Comparison of ENCODE assay signal across 9 cellular contexts in genomic region chr1:100131623-100132022, GRCh38. TPM values are rescaled to one million over a fixed set of nuclear protein-coding genes. Genes with fewer than 3 reads are reported as not detected.
DNase-seq lines count a peak whose midpoint lies in the region; ATAC-seq, FAIRE-seq and TF ChIP-seq lines count a peak whose summit lies in the region.
"Had no signal": no experiment of that assay in that cellular context is flagged by ENCODE, and none has a peak within 500 bp of the region (broad histone marks: within the 10 kb centered on the region; RNA-seq: fewer than 3 reads in every experiment).

No MANE protein-coding gene starts in this region.

- no peak overlapping the region for H3K27ac ChIP-seq in CD4-positive, alpha-beta memory T cell (ENCODE audit: low read depth, low read length)
- H3K27ac ChIP-seq in HUES48 (ENCODE audit: low read depth, low read length) (no peak overlapping the region), K562 (ENCODE audit: extremely low read depth, low read depth, low read length) (peak overlapping the region; percentile 79), ovary (no peak overlapping the region), substantia nigra (ENCODE audit: low read depth, low read length, poor library complexity, severe bottlenecking) (no peak overlapping the region)

- TF ChIP-seq CTCF in K562 (IDR thresholded peaks at IDR 0.05 in 2 of 3, conservative IDR thresholded peaks at IDR 0.05 in 1 of 3; ENCODE audit: insufficient read depth in 2 of 3, low read depth in 1 of 3, low read length in 3 of 3) (no peak), ovary (IDR thresholded peaks at IDR 0.05) (no peak), GM20000 (IDR thresholded peaks at IDR 0.05; ENCODE audit: extremely low read depth, missing control alignments) (no peak)

- no peak for TF ChIP-seq RAD21 in K562 (CRISPR knock-in tag; conservative IDR thresholded peaks at IDR 0.05 in 1 of 2, IDR thresholded peaks at IDR 0.05 in 1 of 2)

- intact Hi-C loops in CD4-positive, alpha-beta memory T cell (cut with micrococcal nuclease): loop anchor here (2.0 to 10.0 kb wide), 3 partner anchors 221 to 327 kb away; partner anchors contain the start of genes AGL and CDC14A
- intact Hi-C loops in K562 (cut with micrococcal nuclease): loop anchor here (2.0 to 10.0 kb wide), 6 partner anchors 116 to 763 kb away; partner anchors contain the start of genes CDC14A, DBT, EXTL2 and RTCA
- intact Hi-C loops in ovary (cut with DNase I): no loop called here

- H3K79me2 ChIP-seq in K562 (ENCODE audit: control insufficient read depth, insufficient read depth, low read length): peaks cover 91% of the 10 kb centered on the region

- TF ChIP-seq POLR2A in K562 (conservative IDR thresholded peaks at IDR 0.05): no peak
- TF ChIP-seq POLR2A in ovary (IDR thresholded peaks at IDR 0.05): no peak

- peaks cover 23 to 39% (median 31%) of the 10 kb centered on the region in 4 donors for H3K4me1 Mint-ChIP-seq in CD4-positive, alpha-beta memory T cell
- H3K4me1 Mint-ChIP-seq in naive B cell: peaks cover 27 to 38% (median 35%) of the 10 kb centered on the region in 3 donors

- BruUV-seq in K562 (replicated peaks; lab: Mats Ljungman, UMichigan): no TSS peak

- CTCF ChIA-PET in CD4-positive, alpha-beta memory T cell (lab: Charles Lee; ENCODE audit: partially characterized antibody): no interaction called here
- CTCF ChIA-PET in K562 (lab: Yijun Ruan, JAX; ENCODE audit: low intra/inter-chr PET ratio): no interaction called here

- no peaks in the 10 kb centered on the region for H3K27me3 ChIP-seq in CD4-positive, alpha-beta memory T cell (ENCODE audit: insufficient read depth, low read length)
- H3K27me3 ChIP-seq in HUES48 (ENCODE audit: control insufficient read depth, insufficient read depth, low read length) (no peaks in the 10 kb centered on the region), K562 (ENCODE audit: control insufficient read depth in 2 of 2, insufficient read depth in 2 of 2, low read length in 2 of 2) (no peaks in the 10 kb centered on the region), ovary (no peaks in the 10 kb centered on the region)

- H3K4me3 ChIP-seq in CD4-positive, alpha-beta memory T cell (ENCODE audit: low read length in 2 of 2): no peak overlapping the region
- H3K4me3 ChIP-seq in HUES48 (ENCODE audit: low read depth, low read length): peak overlapping the region; percentile 96
- peak overlapping the region; percentile 51 for H3K4me3 ChIP-seq in K562
- no peak overlapping the region for H3K4me3 ChIP-seq in ovary

- H3K27me3 Mint-ChIP-seq in CD4-positive, alpha-beta memory T cell: no peaks in the 10 kb centered on the region
- H3K27me3 Mint-ChIP-seq in naive B cell: no peaks in the 10 kb centered on the region

- WGBS in K562 (ENCODE audit: insufficient coverage, low coverage, missing lambda C conversion rate): 3% methylated on average over 8 of the region's 8 CpGs
- 77 to 81% (median 80%) methylated on average over 8 of the region's 8 CpGs for WGBS in ovary, 3 donors

- 0 out of 2 replicates have a peak, but pooled peaks cover 6% of the 10 kb centered on the region for H4K20me1 ChIP-seq in K562 (replicated peaks; ENCODE audit: control insufficient read depth, insufficient read depth, low read length)

- no peak for TF ChIP-seq EP300 in K562 (IDR thresholded peaks at IDR 0.05; ENCODE audit: low read length)
- TF ChIP-seq EP300 in ovary (IDR thresholded peaks at IDR 0.05): no peak

- FAIRE-seq in K562 (lab: Jason Lieb, UNC): no peak

- DNase-seq in CD4-positive, alpha-beta memory T cell: no peak
- peak in 1 of 4 experiments; percentile 14 for DNase-seq in K562 (ENCODE audit: extremely low read depth in 1 of 4, low spot score in 3 of 4)
- DNase-seq in naive B cell: no peak
- DNase-seq in ovary: no peak
- no peak for DNase-seq in substantia nigra (lab: John Stamatoyannopoulos, UW)
- DNase-seq in left lobe of liver (ENCODE audit: low spot score): no peak
- DNase-seq in GM20000 (ENCODE audit: low spot score): no peak
- DNase-seq: mucosa of descending colon had no signal

- ATAC-seq in K562 (no peak), naive B cell (ENCODE audit: low read depth in 2 of 2) (no peak), left lobe of liver (no peak)

- no peaks in the 10 kb centered on the region for H3K9me3 ChIP-seq in CD4-positive, alpha-beta memory T cell (ENCODE audit: control insufficient read depth in 1 of 2, low read length in 2 of 2)
- H3K9me3 ChIP-seq in HUES48 (ENCODE audit: control insufficient read depth, insufficient read depth, low read length): no peaks in the 10 kb centered on the region
- H3K9me3 ChIP-seq in K562 (replicated peaks; ENCODE audit: control insufficient read depth, insufficient read depth, low read depth, low read length): no peaks in the 10 kb centered on the region
- no peaks in the 10 kb centered on the region for H3K9me3 ChIP-seq in ovary
- H3K9me3 ChIP-seq: mucosa of descending colon had no signal

- H3K9me3 Mint-ChIP-seq in CD4-positive, alpha-beta memory T cell: no peaks in the 10 kb centered on the region
- no peaks in the 10 kb centered on the region for H3K9me3 Mint-ChIP-seq in naive B cell

- in situ Hi-C loops in K562 (cut with MboI): no loop called here

- H3K36me3 Mint-ChIP-seq in CD4-positive, alpha-beta memory T cell: peaks cover 0 to 18% of the 10 kb centered on the region in 2 donors
- no peaks in the 10 kb centered on the region for H3K36me3 Mint-ChIP-seq in naive B cell

- H3K9me1 ChIP-seq in K562 (ENCODE audit: control insufficient read depth, insufficient read depth, low read length): no peaks in the 10 kb centered on the region

- peaks cover 29% of the 10 kb centered on the region for H3K4me1 ChIP-seq in CD4-positive, alpha-beta memory T cell (ENCODE audit: insufficient read depth, low read length)
- H3K4me1 ChIP-seq in HUES48 (ENCODE audit: control insufficient read depth, insufficient read depth, low read length) (peaks cover 7% of the 10 kb centered on the region; the same call in 1 of the 2 replicates), K562 (replicated peaks in 1 of 2; ENCODE audit: control insufficient read depth in 2 of 2, insufficient read depth in 2 of 2, low read length in 2 of 2) (peaks cover 3 to 10% of the 10 kb centered on the region in 2 experiments; a peak in 2 of 5 replicates), ovary (ENCODE audit: insufficient read depth) (peaks cover 3% of the 10 kb centered on the region)

- POLR2A ChIA-PET in CD4-positive, alpha-beta memory T cell (lab: Charles Lee; ENCODE audit: partially characterized antibody): no interaction called here
- POLR2A ChIA-PET in K562 (lab: Yijun Ruan, JAX): interaction anchor here (1.4 kb wide), 1 partner anchor 12 kb away, joined by 4 read pairs; no protein-coding TSS in a partner anchor

- H3K4me3 Mint-ChIP-seq in CD4-positive, alpha-beta memory T cell: peak overlapping the region; percentile 96 to 99 (median 99)
- peak overlapping the region in 7 of 8 donors; percentile 96 to 100 (median 99) for H3K4me3 Mint-ChIP-seq in naive B cell

- peak overlapping the region; percentile 82; the same call in 1 of the 2 replicates for H2AFZ ChIP-seq in K562 (ENCODE audit: low read depth, low read length)

- H3K4me2 ChIP-seq in K562 (ENCODE audit: insufficient read depth, low read length): peak overlapping the region; percentile 77

- peak overlapping the region; percentile 92; the same call in 1 of the 2 replicates for H3K9ac ChIP-seq in HUES48 (ENCODE audit: low read depth, low read length)
- H3K9ac ChIP-seq in K562 (ENCODE audit: insufficient read depth in 1 of 2, low read depth in 2 of 2, low read length in 2 of 2): peak overlapping the region in 1 of 2 experiments; percentile 77; a peak in 3 of 4 replicates

- no peaks in the 10 kb centered on the region for H3K36me3 ChIP-seq in CD4-positive, alpha-beta memory T cell (ENCODE audit: insufficient read depth, low read length)
- H3K36me3 ChIP-seq in HUES48 (ENCODE audit: control insufficient read depth, insufficient read depth, low read length) (0 out of 2 replicates have a peak, but pooled peaks cover 7% of the 10 kb centered on the region), K562 (ENCODE audit: control insufficient read depth, insufficient read depth, low read length) (peaks cover 32% of the 10 kb centered on the region), ovary (no peaks in the 10 kb centered on the region)

- H3K27ac Mint-ChIP-seq in CD4-positive, alpha-beta memory T cell: peak overlapping the region in 2 of 7 donors; percentile 53 to 94
- no peak overlapping the region for H3K27ac Mint-ChIP-seq in naive B cell

RNA-seq across cellular contexts. Expression of gene SASS6, which starts 1.1 kb away (rescaled TPM):
- 1 to 10 TPM; 5.6 to 5.8 TPM for total RNA-seq in CD4-positive, alpha-beta memory T cell
- 1 to 10 TPM; 1.5 to 2.4 TPM for polyA plus RNA-seq in CD4-positive, alpha-beta memory T cell
- total RNA-seq in K562 (2011; cell fraction: chromatin; rRNA removed; ENCODE audit: low replicate concordance): 6.0 and 37.1 TPM in 2 replicates
- 3.0 and 4.3 TPM in 2 replicates for total RNA-seq in K562 (2011; cell fraction: nucleolus; rRNA removed)
- total RNA-seq in K562 (2011; cell fraction: nucleoplasm; rRNA removed): 8.9 and 14.3 TPM in 2 replicates
- total RNA-seq in K562 (2014; rRNA removed): 14.8 and 15.4 TPM in 2 replicates
- 34.1 and 38.3 TPM in 2 replicates for total RNA-seq in K562 (2014; rRNA removed; fragmentation: Illumina TruSeq; extraction: Trizol)
- 28.8 and 32.9 TPM in 2 replicates for total RNA-seq in K562 (2015; rRNA removed; fragmentation: Illumina TruSeq; extraction: Trizol)
- total RNA-seq in K562 (2021): 18.0 and 18.7 TPM in 2 replicates
- 8.4 and 11.6 TPM in 2 replicates for polyA plus RNA-seq in K562 (2011; rRNA removed)
- polyA plus RNA-seq in K562 (2011; cell fraction: cytosol; rRNA removed): 0.83 and 2.3 TPM in 2 replicates
- polyA plus RNA-seq in K562 (2011; cell fraction: nucleus; rRNA removed): 11.5 and 13.1 TPM in 2 replicates
- polyA plus RNA-seq in K562 (2012): 11.9 and 12.3 TPM in 2 replicates
- 22.4 and 29.2 TPM in 2 replicates for polyA plus RNA-seq in K562 (2014; fragmentation: Illumina TruSeq; extraction: Trizol)
- 10 to 100 TPM; 14.7 to 16.4 TPM for polyA plus RNA-seq in K562 (2014; fragmentation: Nextera tagmentation; extraction: Ambion mirVana)
- 14.9 and 18.5 TPM in 2 replicates for polyA plus RNA-seq in K562 (2014; rRNA removed)
- polyA minus RNA-seq in K562 (2011; rRNA and poly(A)+ RNA removed): 10.3 and 10.6 TPM in 2 replicates
- polyA minus RNA-seq in K562 (2011; cell fraction: cytosol; rRNA and poly(A)+ RNA removed): 3.1 and 3.6 TPM in 2 replicates
- polyA minus RNA-seq in K562 (2011; cell fraction: nucleus; rRNA and poly(A)+ RNA removed): 6.6 and 12.7 TPM in 2 replicates
- 1 to 10 TPM; 2.4 to 4.0 (median 3.0) TPM for polyA plus RNA-seq in naive B cell (ENCODE audit: low read depth in 6 of 6)
- total RNA-seq in ovary: 1 to 10 TPM; 2.0 to 3.6 (median 3.1) TPM
- 1 to 10 TPM; 1.7 to 2.4 TPM for polyA plus RNA-seq in ovary
- total RNA-seq in left lobe of liver: 0.88 TPM

RNA-seq across cellular contexts. Expression of gene TRMT13, which starts 1.3 kb away (rescaled TPM):
- 10 to 100 TPM; 45.8 to 45.9 TPM for total RNA-seq in CD4-positive, alpha-beta memory T cell
- 10 to 100 TPM; 12.5 to 12.8 TPM for polyA plus RNA-seq in CD4-positive, alpha-beta memory T cell
- 19.3 and 67.4 TPM in 2 replicates for total RNA-seq in K562 (2011; cell fraction: chromatin; rRNA removed; ENCODE audit: low replicate concordance)
- total RNA-seq in K562 (2011; cell fraction: nucleolus; rRNA removed): 7.8 and 12.4 TPM in 2 replicates
- 20.9 and 33.7 TPM in 2 replicates for total RNA-seq in K562 (2011; cell fraction: nucleoplasm; rRNA removed)
- 22.0 and 24.2 TPM in 2 replicates for total RNA-seq in K562 (2014; rRNA removed)
- 30.9 and 32.3 TPM in 2 replicates for total RNA-seq in K562 (2014; rRNA removed; fragmentation: Illumina TruSeq; extraction: Trizol)
- total RNA-seq in K562 (2015; rRNA removed; fragmentation: Illumina TruSeq; extraction: Trizol): 26.8 and 28.9 TPM in 2 replicates
- total RNA-seq in K562 (2021): 18.7 and 22.3 TPM in 2 replicates
- polyA plus RNA-seq in K562 (2011; rRNA removed): 26.8 and 33.0 TPM in 2 replicates
- 1.8 and 4.8 TPM in 2 replicates for polyA plus RNA-seq in K562 (2011; cell fraction: cytosol; rRNA removed)
- 50.2 and 65.6 TPM in 2 replicates for polyA plus RNA-seq in K562 (2011; cell fraction: nucleus; rRNA removed)
- 15.6 and 16.2 TPM in 2 replicates for polyA plus RNA-seq in K562 (2012)
- 26.3 and 31.1 TPM in 2 replicates for polyA plus RNA-seq in K562 (2014; fragmentation: Illumina TruSeq; extraction: Trizol)
- 10 to 100 TPM; 24.2 to 24.3 TPM for polyA plus RNA-seq in K562 (2014; fragmentation: Nextera tagmentation; extraction: Ambion mirVana)
- 25.6 and 30.3 TPM in 2 replicates for polyA plus RNA-seq in K562 (2014; rRNA removed)
- polyA minus RNA-seq in K562 (2011; rRNA and poly(A)+ RNA removed): 24.7 and 30.4 TPM in 2 replicates
- 5.4 and 12.7 TPM in 2 replicates for polyA minus RNA-seq in K562 (2011; cell fraction: cytosol; rRNA and poly(A)+ RNA removed)
- 27.5 and 45.0 TPM in 2 replicates for polyA minus RNA-seq in K562 (2011; cell fraction: nucleus; rRNA and poly(A)+ RNA removed)
- 10 to 100 TPM in 5 of 6 donors, 1 to 10 TPM in 1; 4.1 to 17.8 (median 13.4) TPM for polyA plus RNA-seq in naive B cell (ENCODE audit: low read depth in 6 of 6)
- total RNA-seq in ovary: 10 to 100 TPM; 10.5 to 23.3 (median 16.4) TPM
- 10 to 100 TPM in 1 of 2 donors, 1 to 10 TPM in 1; 10.0 to 16.8 TPM for polyA plus RNA-seq in ovary
- total RNA-seq in left lobe of liver: 4.9 TPM

RNA-seq across cellular contexts. Expression of gene LRRC39, which starts 46.4 kb away (rescaled TPM):
- total RNA-seq in CD4-positive, alpha-beta memory T cell: 1 to 10 TPM; 1.0 to 1.3 TPM
- polyA plus RNA-seq in CD4-positive, alpha-beta memory T cell: under 1 TPM in 1 of 2 donors, not detected in 1; 0.13 TPM
- total RNA-seq in K562 (2011; cell fraction: chromatin; rRNA removed; ENCODE audit: low replicate concordance): 0.93 and 5.3 TPM in 2 replicates
- total RNA-seq in K562 (2011; cell fraction: nucleolus; rRNA removed): 0.50 and 0.79 TPM in 2 replicates
- 0.76 and 1.2 TPM in 2 replicates for total RNA-seq in K562 (2011; cell fraction: nucleoplasm; rRNA removed)
- 1.1 and 1.3 TPM in 2 replicates for total RNA-seq in K562 (2014; rRNA removed)
- total RNA-seq in K562 (2014; rRNA removed; fragmentation: Illumina TruSeq; extraction: Trizol): 1.2 and 1.5 TPM in 2 replicates
- total RNA-seq in K562 (2015; rRNA removed; fragmentation: Illumina TruSeq; extraction: Trizol): 1.2 and 1.4 TPM in 2 replicates
- total RNA-seq in K562 (2021): 0.69 and 1.1 TPM in 2 replicates
- 3.1 TPM in 2 replicates for polyA plus RNA-seq in K562 (2011; rRNA removed)
- polyA plus RNA-seq in K562 (2011; cell fraction: cytosol; rRNA removed): 0.10 and 0.59 TPM in 2 replicates
- 5.3 and 8.0 TPM in 2 replicates for polyA plus RNA-seq in K562 (2011; cell fraction: nucleus; rRNA removed)
- polyA plus RNA-seq in K562 (2012): 0.70 and 1.7 TPM in 2 replicates
- 1.8 TPM in 2 replicates for polyA plus RNA-seq in K562 (2014; fragmentation: Illumina TruSeq; extraction: Trizol)
- 1 to 10 TPM in 1 of 2 experiments, under 1 TPM in 1; 1.00 to 1.1 TPM for polyA plus RNA-seq in K562 (2014; fragmentation: Nextera tagmentation; extraction: Ambion mirVana)
- 2.3 and 2.5 TPM in 2 replicates for polyA plus RNA-seq in K562 (2014; rRNA removed)
- polyA minus RNA-seq in K562 (2011; rRNA and poly(A)+ RNA removed): 1.2 and 2.2 TPM in 2 replicates
- polyA minus RNA-seq in K562 (2011; cell fraction: cytosol; rRNA and poly(A)+ RNA removed): not detected in 2 replicates
- 0.40 and 1.1 TPM in 2 replicates for polyA minus RNA-seq in K562 (2011; cell fraction: nucleus; rRNA and poly(A)+ RNA removed)
- under 1 TPM in 1 of 6 donors, not detected in 5; 0.69 TPM for polyA plus RNA-seq in naive B cell (ENCODE audit: low read depth in 6 of 6)
- total RNA-seq in ovary: 1 to 10 TPM in 2 of 7 donors, under 1 TPM in 5; 0.18 to 1.9 (median 0.63) TPM
- polyA plus RNA-seq in ovary: under 1 TPM; 0.57 to 0.58 TPM
- total RNA-seq in left lobe of liver: 0.33 TPM

Comparison
In these comparisons a context has a peak if more than half of its experiments do, and no peak if none do; other contexts are left out.
1. H3K4me3 ChIP-seq: peak in HUES48 (single experiment) and K562 (single experiment); none in CD4-positive, alpha-beta memory T cell (0 of 2) and ovary (single experiment).
2. intact Hi-C loops: an anchor here in CD4-positive, alpha-beta memory T cell (2.0 to 10.0 kb wide) and K562 (2.0 to 10.0 kb wide); none called in ovary.